Comparison of ENCODE assay signal across 1 cellular context in the genomic region with DNA sequence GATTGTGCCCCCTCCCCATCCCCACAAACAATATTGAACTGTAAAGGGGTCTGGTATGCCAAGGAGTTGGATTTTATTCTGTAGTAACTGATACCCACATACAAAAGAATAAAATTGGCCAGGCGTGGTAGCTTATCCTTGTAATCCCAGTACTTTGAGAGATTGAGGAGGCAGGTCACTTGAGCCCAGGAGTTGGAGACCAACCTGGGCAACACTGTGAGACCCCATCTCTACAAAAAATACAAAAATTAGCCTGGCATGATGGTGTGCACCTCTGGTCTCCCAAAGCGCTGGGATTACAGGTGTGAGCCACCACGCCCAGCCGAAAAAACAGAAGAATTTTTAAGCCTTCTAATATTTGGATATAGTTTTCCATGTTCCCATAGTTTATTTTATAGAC.
TF ChIP-seq lines count a peak whose summit lies in the region.

No MANE protein-coding gene starts in this region.

TF ChIP-seq in H1, 55 proteins besides CTCF, POLR2A, EP300 and RAD21:
- TF ChIP-seq CREB1 (IDR thresholded peaks at IDR 0.05) (no peak), HDAC6 (IDR thresholded peaks at IDR 0.05; ENCODE audit: low read depth, low read length) (no peak), EZH2 (IDR thresholded peaks at IDR 0.05; ENCODE audit: low read depth, low read length, severe bottlenecking) (no peak), SP1 (IDR thresholded peaks at IDR 0.05; ENCODE audit: low read depth, low read length) (no peak), ASH2L (IDR thresholded peaks at IDR 0.05; ENCODE audit: low read length) (no peak), RFX5 (IDR thresholded peaks at IDR 0.05; ENCODE audit: borderline replicate concordance, low read depth, low read length) (no peak), BCL11A (IDR thresholded peaks at IDR 0.05; ENCODE audit: low read depth in 2 of 2, low read length in 2 of 2) (no peak), KDM4A (IDR thresholded peaks at IDR 0.05; ENCODE audit: low read depth, low read length, severe bottlenecking) (no peak), SIRT6 (IDR thresholded peaks at IDR 0.05; ENCODE audit: low read length) (no peak), KDM5A (IDR thresholded peaks at IDR 0.05; ENCODE audit: low read length) (no peak), ATF2 (IDR thresholded peaks at IDR 0.05; ENCODE audit: low read length) (no peak), ATF3 (IDR thresholded peaks at IDR 0.05; ENCODE audit: insufficient read depth, low read depth, low read length) (no peak), SAP30 (IDR thresholded peaks at IDR 0.05; ENCODE audit: insufficient read depth, insufficient replicate concordance, low read length) (no peak)
- TF ChIP-seq, protein P1, sequence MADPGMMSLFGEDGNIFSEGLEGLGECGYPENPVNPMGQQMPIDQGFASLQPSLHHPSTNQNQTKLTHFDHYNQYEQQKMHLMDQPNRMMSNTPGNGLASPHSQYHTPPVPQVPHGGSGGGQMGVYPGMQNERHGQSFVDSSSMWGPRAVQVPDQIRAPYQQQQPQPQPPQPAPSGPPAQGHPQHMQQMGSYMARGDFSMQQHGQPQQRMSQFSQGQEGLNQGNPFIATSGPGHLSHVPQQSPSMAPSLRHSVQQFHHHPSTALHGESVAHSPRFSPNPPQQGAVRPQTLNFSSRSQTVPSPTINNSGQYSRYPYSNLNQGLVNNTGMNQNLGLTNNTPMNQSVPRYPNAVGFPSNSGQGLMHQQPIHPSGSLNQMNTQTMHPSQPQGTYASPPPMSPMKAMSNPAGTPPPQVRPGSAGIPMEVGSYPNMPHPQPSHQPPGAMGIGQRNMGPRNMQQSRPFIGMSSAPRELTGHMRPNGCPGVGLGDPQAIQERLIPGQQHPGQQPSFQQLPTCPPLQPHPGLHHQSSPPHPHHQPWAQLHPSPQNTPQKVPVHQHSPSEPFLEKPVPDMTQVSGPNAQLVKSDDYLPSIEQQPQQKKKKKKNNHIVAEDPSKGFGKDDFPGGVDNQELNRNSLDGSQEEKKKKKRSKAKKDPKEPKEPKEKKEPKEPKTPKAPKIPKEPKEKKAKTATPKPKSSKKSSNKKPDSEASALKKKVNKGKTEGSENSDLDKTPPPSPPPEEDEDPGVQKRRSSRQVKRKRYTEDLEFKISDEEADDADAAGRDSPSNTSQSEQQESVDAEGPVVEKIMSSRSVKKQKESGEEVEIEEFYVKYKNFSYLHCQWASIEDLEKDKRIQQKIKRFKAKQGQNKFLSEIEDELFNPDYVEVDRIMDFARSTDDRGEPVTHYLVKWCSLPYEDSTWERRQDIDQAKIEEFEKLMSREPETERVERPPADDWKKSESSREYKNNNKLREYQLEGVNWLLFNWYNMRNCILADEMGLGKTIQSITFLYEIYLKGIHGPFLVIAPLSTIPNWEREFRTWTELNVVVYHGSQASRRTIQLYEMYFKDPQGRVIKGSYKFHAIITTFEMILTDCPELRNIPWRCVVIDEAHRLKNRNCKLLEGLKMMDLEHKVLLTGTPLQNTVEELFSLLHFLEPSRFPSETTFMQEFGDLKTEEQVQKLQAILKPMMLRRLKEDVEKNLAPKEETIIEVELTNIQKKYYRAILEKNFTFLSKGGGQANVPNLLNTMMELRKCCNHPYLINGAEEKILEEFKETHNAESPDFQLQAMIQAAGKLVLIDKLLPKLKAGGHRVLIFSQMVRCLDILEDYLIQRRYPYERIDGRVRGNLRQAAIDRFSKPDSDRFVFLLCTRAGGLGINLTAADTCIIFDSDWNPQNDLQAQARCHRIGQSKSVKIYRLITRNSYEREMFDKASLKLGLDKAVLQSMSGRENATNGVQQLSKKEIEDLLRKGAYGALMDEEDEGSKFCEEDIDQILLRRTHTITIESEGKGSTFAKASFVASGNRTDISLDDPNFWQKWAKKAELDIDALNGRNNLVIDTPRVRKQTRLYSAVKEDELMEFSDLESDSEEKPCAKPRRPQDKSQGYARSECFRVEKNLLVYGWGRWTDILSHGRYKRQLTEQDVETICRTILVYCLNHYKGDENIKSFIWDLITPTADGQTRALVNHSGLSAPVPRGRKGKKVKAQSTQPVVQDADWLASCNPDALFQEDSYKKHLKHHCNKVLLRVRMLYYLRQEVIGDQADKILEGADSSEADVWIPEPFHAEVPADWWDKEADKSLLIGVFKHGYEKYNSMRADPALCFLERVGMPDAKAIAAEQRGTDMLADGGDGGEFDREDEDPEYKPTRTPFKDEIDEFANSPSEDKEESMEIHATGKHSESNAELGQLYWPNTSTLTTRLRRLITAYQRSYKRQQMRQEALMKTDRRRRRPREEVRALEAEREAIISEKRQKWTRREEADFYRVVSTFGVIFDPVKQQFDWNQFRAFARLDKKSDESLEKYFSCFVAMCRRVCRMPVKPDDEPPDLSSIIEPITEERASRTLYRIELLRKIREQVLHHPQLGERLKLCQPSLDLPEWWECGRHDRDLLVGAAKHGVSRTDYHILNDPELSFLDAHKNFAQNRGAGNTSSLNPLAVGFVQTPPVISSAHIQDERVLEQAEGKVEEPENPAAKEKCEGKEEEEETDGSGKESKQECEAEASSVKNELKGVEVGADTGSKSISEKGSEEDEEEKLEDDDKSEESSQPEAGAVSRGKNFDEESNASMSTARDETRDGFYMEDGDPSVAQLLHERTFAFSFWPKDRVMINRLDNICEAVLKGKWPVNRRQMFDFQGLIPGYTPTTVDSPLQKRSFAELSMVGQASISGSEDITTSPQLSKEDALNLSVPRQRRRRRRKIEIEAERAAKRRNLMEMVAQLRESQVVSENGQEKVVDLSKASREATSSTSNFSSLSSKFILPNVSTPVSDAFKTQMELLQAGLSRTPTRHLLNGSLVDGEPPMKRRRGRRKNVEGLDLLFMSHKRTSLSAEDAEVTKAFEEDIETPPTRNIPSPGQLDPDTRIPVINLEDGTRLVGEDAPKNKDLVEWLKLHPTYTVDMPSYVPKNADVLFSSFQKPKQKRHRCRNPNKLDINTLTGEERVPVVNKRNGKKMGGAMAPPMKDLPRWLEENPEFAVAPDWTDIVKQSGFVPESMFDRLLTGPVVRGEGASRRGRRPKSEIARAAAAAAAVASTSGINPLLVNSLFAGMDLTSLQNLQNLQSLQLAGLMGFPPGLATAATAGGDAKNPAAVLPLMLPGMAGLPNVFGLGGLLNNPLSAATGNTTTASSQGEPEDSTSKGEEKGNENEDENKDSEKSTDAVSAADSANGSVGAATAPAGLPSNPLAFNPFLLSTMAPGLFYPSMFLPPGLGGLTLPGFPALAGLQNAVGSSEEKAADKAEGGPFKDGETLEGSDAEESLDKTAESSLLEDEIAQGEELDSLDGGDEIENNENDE (IDR thresholded peaks at IDR 0.05; ENCODE audit: insufficient replicate concordance, low read length) = no peak
